In the genomic region with DNA sequence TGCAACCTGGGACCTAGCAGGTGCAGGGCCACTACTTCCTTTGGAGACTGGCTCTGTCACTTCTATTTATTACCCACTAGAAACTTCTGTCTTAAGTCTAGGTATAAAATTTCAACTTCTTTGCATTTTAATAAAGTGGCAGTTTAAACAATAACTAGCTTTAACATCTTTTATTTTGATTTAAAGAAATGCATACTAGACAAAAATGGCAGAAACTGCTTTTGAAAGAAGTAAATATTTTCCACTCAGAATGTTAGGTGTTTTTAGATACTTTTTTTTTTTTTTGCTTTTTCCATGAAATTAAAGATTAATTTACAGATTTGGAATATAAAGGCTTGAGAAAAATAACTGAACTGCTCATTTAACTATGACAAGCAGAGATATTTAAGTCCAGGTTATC, we compare ENCODE assay signal across 9 cellular contexts.
"Had no signal": no experiment of that assay in that cellular context is flagged by ENCODE, and none has a peak within 500 bp of the region (broad histone marks: within the 10 kb centered on the region; RNA-seq: fewer than 3 reads in every experiment).

No MANE protein-coding gene starts in this region.

- H3K9ac ChIP-seq: KMS-11 had no signal

- DNase-seq: H9, HCEC 1CT, KBM-7 had no signal

- H3K27ac ChIP-seq: HL-60, KMS-11 had no signal

- H3K4me3 ChIP-seq: GM23338 had no signal

- H3K4me2 ChIP-seq: GM23338, KMS-11 had no signal

- ATAC-seq: GM23338, HepG2 had no signal

- H2AFZ ChIP-seq: GM23338 had no signal

- FAIRE-seq: H1, H54, HepG2 had no signal
